Comparison of ENCODE assay signal across 29 cellular contexts in the genomic region with DNA sequence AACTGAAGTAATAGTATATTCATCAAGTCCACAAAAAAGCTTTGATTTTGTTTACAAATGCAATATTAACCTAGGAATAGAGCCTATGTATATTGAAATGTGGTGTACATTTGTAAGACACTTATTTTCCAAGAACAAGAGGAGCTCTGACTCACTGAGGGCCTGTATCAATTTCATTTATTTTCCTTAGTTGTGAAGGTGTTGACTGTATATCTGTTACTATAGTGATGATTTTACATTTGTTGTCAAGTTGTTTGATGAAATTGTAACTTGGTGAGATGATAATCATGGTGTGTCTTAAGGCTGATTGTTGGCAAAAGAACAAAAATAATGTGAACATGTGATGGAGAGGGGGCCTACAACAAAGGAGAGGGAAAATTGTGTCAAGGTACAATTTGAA.
"Had no signal": no experiment of that assay in that cellular context is flagged by ENCODE, and none has a peak within 500 bp of the region (broad histone marks: within the 10 kb centered on the region; RNA-seq: fewer than 3 reads in every experiment).

No MANE protein-coding gene starts in this region.

- H3K4me2 ChIP-seq: hepatocyte, neural progenitor cell, smooth muscle cell had no signal

- H3K9ac ChIP-seq: neural progenitor cell had no signal

- H3K9me3 ChIP-seq: gastroesophageal sphincter, upper lobe of left lung, vagina had no signal

- H3K27ac ChIP-seq: cardiac muscle cell, coronary artery, dorsolateral prefrontal cortex, gastroesophageal sphincter, hepatocyte, neural progenitor cell, vagina had no signal

- H3K36me3 ChIP-seq: cardiac muscle cell, gastroesophageal sphincter, neural progenitor cell, upper lobe of left lung, vagina had no signal

- H3K4me1 ChIP-seq: gastroesophageal sphincter, neural progenitor cell, upper lobe of left lung, vagina had no signal

- FAIRE-seq: kidney had no signal

- ATAC-seq: activated CD8-positive, alpha-beta T cell treated with anti-CD3 and anti-CD28 coated beads for 36 hours; activated naive CD4-positive, alpha-beta T cell treated with anti-CD3 and anti-CD28 coated beads, Interleukin-2, amount 50 U/mL, for 72 hours; gastroesophageal sphincter; left colon; naive thymus-derived CD4-positive, alpha-beta T cell; stimulated activated memory B cell treated with anti-CD40 and anti-IgM and Interleukin-4, amounts not matched to agents 10 μg/mL and 1 μg/mL and 100 μg/mL, for 72 hours; stimulated activated naive CD8-positive, alpha-beta T cell treated with anti-CD3 and anti-CD28 coated beads, Interleukin-15, amount 100 ng/mL, for 72 hours; T-helper 17 cell had no signal

- DNase-seq: activated CD4-positive, alpha-beta T cell treated with anti-CD3 and anti-CD28 coated beads for 1 hour; activated CD4-positive, alpha-beta T cell treated with anti-CD3 and anti-CD28 coated beads, Interleukin-2, amount 10 ng/mL, durations not matched to agents 7 days and 5 days; activated CD8-positive, alpha-beta T cell treated with anti-CD3 and anti-CD28 coated beads for 36 hours; activated T-cell treated with anti-CD3 and anti-CD28 coated beads, Interleukin-2, amount 50 U/mL, for 48 hours; cerebellar nuclear complex; dorsolateral prefrontal cortex; effector memory CD4-positive, alpha-beta T cell; kidney; left colon; midbrain; naive thymus-derived CD4-positive, alpha-beta T cell; occipital lobe; stimulated activated CD4-positive, alpha-beta T cell treated with anti-CD3 and anti-CD28 coated beads, Interleukin-1b, Interleukin-23, amount 100 ng/mL, for 48 hours; stimulated activated CD4-positive, alpha-beta T cell treated with anti-CD3 and anti-CD28 coated beads, Interleukin-4, amount 100 ng/mL, for 4 hours; stimulated activated CD8-positive, alpha-beta memory T cell treated with anti-CD3 and anti-CD28 coated beads, Interleukin-4, amount 100 ng/mL, for 48 hours; stimulated activated naive CD8-positive, alpha-beta T cell treated with anti-CD3 and anti-CD28 coated beads, Interleukin-15, amount 100 ng/mL, for 72 hours; substantia nigra; T-helper 17 cell; T1000; upper lobe of left lung had no signal

- H3K27me3 ChIP-seq: cardiac muscle cell, gastroesophageal sphincter, hepatocyte, neural progenitor cell, upper lobe of left lung, vagina had no signal

- H3K4me3 ChIP-seq: cardiac muscle cell, coronary artery, dorsolateral prefrontal cortex, gastroesophageal sphincter, hepatocyte, neural progenitor cell, smooth muscle cell, upper lobe of left lung, vagina had no signal
